Comparison of ENCODE assay signal across 17 cellular contexts in genomic region chr2:174780871-174781270, GRCh38. TPM values are rescaled to one million over a fixed set of nuclear protein-coding genes. Genes with fewer than 3 reads are reported as not detected.
"Had no signal": no experiment of that assay in that cellular context is flagged by ENCODE, and none has a peak within 500 bp of the region (broad histone marks: within the 10 kb centered on the region; RNA-seq: fewer than 3 reads in every experiment).

No MANE protein-coding gene starts in this region.

- H2AFZ ChIP-seq: hepatocyte had no signal

- ATAC-seq: activated CD4-positive, CD25-positive, alpha-beta regulatory T cell treated with anti-CD3 and anti-CD28 coated beads, Interleukin-2, amount 50 U/mL, for 24 hours; body of pancreas; psoas muscle; sciatic nerve; upper lobe of right lung had no signal

- H3K4me2 ChIP-seq: hepatocyte had no signal

- H3K4me3 Mint-ChIP-seq: central memory CD8-positive, alpha-beta T cell; T-helper 2 cell treated with Interferon-gamma antibody and Interleukin-4, amounts not matched to agents 5 μg/mL and 100 μg/mL, for 36 hours had no signal

- H3K27me3 Mint-ChIP-seq: central memory CD8-positive, alpha-beta T cell had no signal

- H3K27me3 ChIP-seq: body of pancreas, hepatocyte, suprapubic skin, upper lobe of right lung had no signal

- DNase-seq: activated CD8-positive, alpha-beta memory T cell treated with anti-CD3 and anti-CD28 coated beads, Interleukin-2, amount 50 U/mL, for 48 hours; activated naive CD4-positive, alpha-beta T cell treated with Interleukin-2 at 50 U/mL for 16 hours; body of pancreas; erythroblast; kidney; midbrain; psoas muscle; stimulated activated CD4-positive, alpha-beta T cell treated with anti-CD3 and anti-CD28 coated beads, Interleukin-2, amount 100 ng/mL, for 24 hours; stimulated activated naive CD4-positive, alpha-beta T cell; upper lobe of right lung had no signal

- H3K4me1 ChIP-seq: body of pancreas, psoas muscle had no signal

- H3K36me3 ChIP-seq: suprapubic skin, upper lobe of right lung had no signal

- H3K9me3 ChIP-seq: body of pancreas, psoas muscle, suprapubic skin, upper lobe of right lung had no signal

- H3K27ac Mint-ChIP-seq: T-helper 2 cell treated with Interferon-gamma antibody and Interleukin-4, amounts not matched to agents 5 μg/mL and 100 μg/mL, for 36 hours had no signal

- H3K27ac ChIP-seq: body of pancreas, hepatocyte, psoas muscle, suprapubic skin, upper lobe of right lung had no signal

- H3K9me3 Mint-ChIP-seq: central memory CD8-positive, alpha-beta T cell; T-helper 2 cell treated with Interferon-gamma antibody and Interleukin-4, amounts not matched to agents 5 μg/mL and 100 μg/mL, for 36 hours had no signal

- H3K79me2 ChIP-seq: hepatocyte had no signal

- H3K4me3 ChIP-seq: body of pancreas, hepatocyte, psoas muscle, suprapubic skin, upper lobe of right lung had no signal

RNA-seq across cellular contexts. Expression of gene CHRNA1, which starts 16.6 kb away (rescaled TPM):
- total RNA-seq: body of pancreas, kidney, liver, suprapubic skin had no signal
